In genomic region chr2:75608684-75609333, GRCh38 we compare ENCODE assay signal across 8 cellular contexts. TPM values are rescaled to one million over a fixed set of nuclear protein-coding genes. Genes with fewer than 3 reads are reported as not detected.
DNase-seq lines count a peak whose midpoint lies in the region; ATAC-seq and TF ChIP-seq lines count a peak whose summit lies in the region.

No MANE protein-coding gene starts in this region.

- H3K27me3 Mint-ChIP-seq in activated naive CD4-positive, alpha-beta T cell treated with anti-CD3 and anti-CD28 coated beads, Interleukin-2, amount 10 ng/mL, durations not matched to agents 7 days and 5 days, result peaks cover 72% of the 10 kb centered on the region

- peaks cover 0 to 42% (median 18%) of the 10 kb centered on the region in 9 donors for H3K27me3 ChIP-seq in heart left ventricle

- CTCF ChIA-PET in activated naive CD4-positive, alpha-beta T cell treated with anti-CD3 and anti-CD28 coated beads, Interleukin-2, amount 10 ng/mL, durations not matched to agents 7 days and 5 days (lab: Charles Lee), result interaction anchor here (0.7 to 3.6 kb wide), 18 partner anchors 10 to 733 kb away, joined by 3 to 52 read pairs (median 3); no protein-coding TSS in a partner anchor

- 11 to 16% (median 13%) methylated on average over 14 to 25 of the region's 25 CpGs for WGBS in heart left ventricle, 4 donors

- no peaks in the 10 kb centered on the region for H3K4me1 Mint-ChIP-seq in activated naive CD4-positive, alpha-beta T cell treated with anti-CD3 and anti-CD28 coated beads, Interleukin-2, amount 10 ng/mL, durations not matched to agents 7 days and 5 days

- H3K9me3 Mint-ChIP-seq in activated naive CD4-positive, alpha-beta T cell treated with anti-CD3 and anti-CD28 coated beads, Interleukin-2, amount 10 ng/mL, durations not matched to agents 7 days and 5 days, result no peaks in the 10 kb centered on the region

- intact Hi-C loops in heart left ventricle (cut with DNase I) (loop anchor here in 9 of 10 donors (1.0 to 10.0 kb wide), 8 partner anchors 142 to 917 kb away; no protein-coding TSS in a partner anchor), posterior cingulate gyrus (cut with DNase I) (loop anchor here (2.0 to 10.0 kb wide), 2 partner anchors 142 to 684 kb away; no protein-coding TSS in a partner anchor)

- TF ChIP-seq CTCF in heart left ventricle (IDR thresholded peaks at IDR 0.05), result peak; percentile 83 to 97 (median 91)

- no peaks in the 10 kb centered on the region for H3K36me3 Mint-ChIP-seq in activated naive CD4-positive, alpha-beta T cell treated with anti-CD3 and anti-CD28 coated beads, Interleukin-2, amount 10 ng/mL, durations not matched to agents 7 days and 5 days

- peak; percentile 72 for ATAC-seq in GM21360 (IDR thresholded peaks at IDR 0.05; ENCODE audit: unreplicated experiment)
- peak; percentile 74 to 91 (median 79) for ATAC-seq in heart left ventricle

- H3K4me3 Mint-ChIP-seq in activated naive CD4-positive, alpha-beta T cell treated with anti-CD3 and anti-CD28 coated beads, Interleukin-2, amount 10 ng/mL, durations not matched to agents 7 days and 5 days, result no peak overlapping the region

- no peaks in the 10 kb centered on the region for H3K36me3 ChIP-seq in heart left ventricle

- no peak overlapping the region for H3K27ac ChIP-seq in heart left ventricle

- no peak for TF ChIP-seq POLR2A in heart left ventricle (IDR thresholded peaks at IDR 0.05)

- H3K27ac Mint-ChIP-seq in activated naive CD4-positive, alpha-beta T cell treated with anti-CD3 and anti-CD28 coated beads, Interleukin-2, amount 10 ng/mL, durations not matched to agents 7 days and 5 days, result no peak overlapping the region

- peak overlapping the region in 7 of 12 donors; percentile 3 to 32 (median 19) for H3K4me3 ChIP-seq in heart left ventricle

- peak; percentile 79 for DNase-seq in DMS53 (lab: John Stamatoyannopoulos, UW)
- peak; percentile 71 for DNase-seq in HT-29 (ENCODE audit: low spot score)
- peak; percentile 58 for DNase-seq in RPMI7951 (ENCODE audit: low read depth)
- peak; percentile 59 for DNase-seq in activated naive CD4-positive, alpha-beta T cell treated with anti-CD3 and anti-CD28 coated beads, Interleukin-2, amount 10 ng/mL, durations not matched to agents 7 days and 5 days
- peak; percentile 37 to 69 (median 49) for DNase-seq in heart left ventricle
- peak; percentile 13 to 95 (median 64) for DNase-seq in posterior cingulate gyrus
- no peak for DNase-seq in GF-D8 (lab: John Stamatoyannopoulos, UW)

- peaks cover 0 to 5% (median 2%) of the 10 kb centered on the region in 12 donors for H3K4me1 ChIP-seq in heart left ventricle

- no peaks in the 10 kb centered on the region for H3K9me3 ChIP-seq in heart left ventricle

RNA-seq across cellular contexts. Expression of gene MRPL19, which starts 37.8 kb away (rescaled TPM):
- total RNA-seq in HT-29 (2014; rRNA removed; shearing (Covaris generic)), result 41.7 and 65.3 TPM in 2 replicates
- total RNA-seq in RPMI7951 (2014; rRNA removed; shearing (Covaris generic)), result 51.1 and 57.0 TPM in 2 replicates
- 10 to 100 TPM; 40.7 to 82.8 (median 56.7) TPM for total RNA-seq in heart left ventricle
- polyA plus RNA-seq in heart left ventricle, result 10 to 100 TPM; 19.7 to 30.8 TPM

RNA-seq across cellular contexts. Expression of gene EVA1A, which starts 48.1 kb away (rescaled TPM):
- total RNA-seq in HT-29 (2014; rRNA removed; shearing (Covaris generic)), result not detected in 2 replicates
- 68.7 and 95.4 TPM in 2 replicates for total RNA-seq in RPMI7951 (2014; rRNA removed; shearing (Covaris generic))
- 1 to 10 TPM in 5 of 9 donors, under 1 TPM in 3, not detected in 1; 0.42 to 5.0 (median 1.4) TPM for total RNA-seq in heart left ventricle
- 1 to 10 TPM in 1 of 2 donors, under 1 TPM in 1; 0.19 to 1.4 TPM for polyA plus RNA-seq in heart left ventricle

Comparison
In these comparisons a context has a peak if more than half of its experiments do, and no peak if none do; other contexts are left out.
1. RNA of gene EVA1A, which starts 48.1 kb away (total RNA-seq): 68.7 to 95.4 TPM in RPMI7951; 0.42 to 5.0 TPM in heart left ventricle and not detected in HT-29; every median in the first group is over 10 times any median in the second.